9 cellular contexts compared by ENCODE assay signal in genomic region chr16:75726390-75726789, GRCh38. TPM values are rescaled to one million over a fixed set of nuclear protein-coding genes. Genes with fewer than 3 reads are reported as not detected.
"Had no signal": no experiment of that assay in that cellular context is flagged by ENCODE, and none has a peak within 500 bp of the region (broad histone marks: within the 10 kb centered on the region; RNA-seq: fewer than 3 reads in every experiment).

Gene CPHXL (minus strand): TSS chr16:75726490. CDS start chr16:75726442, 48 bp downstream.

- FAIRE-seq: H1, H54, K562 had no signal

- ATAC-seq: GM23338, K562 had no signal

- H3K4me3 ChIP-seq: GM23338, K562 had no signal

- DNase-seq: H9, HCEC 1CT, IMR-90 had no signal

- H3K27ac ChIP-seq: HL-60 had no signal

- H3K4me2 ChIP-seq: GM23338 had no signal

RNA-seq across cellular contexts. Expression of gene CPHXL, which starts in this region (rescaled TPM):
- total RNA-seq: GM23338, H1, H9, HT1080, IMR-90, K562 had no signal
- polyA plus RNA-seq: GM23338, H1, IMR-90, K562 had no signal
